Comparison of ENCODE assay signal across 8 cellular contexts in the genomic region with DNA sequence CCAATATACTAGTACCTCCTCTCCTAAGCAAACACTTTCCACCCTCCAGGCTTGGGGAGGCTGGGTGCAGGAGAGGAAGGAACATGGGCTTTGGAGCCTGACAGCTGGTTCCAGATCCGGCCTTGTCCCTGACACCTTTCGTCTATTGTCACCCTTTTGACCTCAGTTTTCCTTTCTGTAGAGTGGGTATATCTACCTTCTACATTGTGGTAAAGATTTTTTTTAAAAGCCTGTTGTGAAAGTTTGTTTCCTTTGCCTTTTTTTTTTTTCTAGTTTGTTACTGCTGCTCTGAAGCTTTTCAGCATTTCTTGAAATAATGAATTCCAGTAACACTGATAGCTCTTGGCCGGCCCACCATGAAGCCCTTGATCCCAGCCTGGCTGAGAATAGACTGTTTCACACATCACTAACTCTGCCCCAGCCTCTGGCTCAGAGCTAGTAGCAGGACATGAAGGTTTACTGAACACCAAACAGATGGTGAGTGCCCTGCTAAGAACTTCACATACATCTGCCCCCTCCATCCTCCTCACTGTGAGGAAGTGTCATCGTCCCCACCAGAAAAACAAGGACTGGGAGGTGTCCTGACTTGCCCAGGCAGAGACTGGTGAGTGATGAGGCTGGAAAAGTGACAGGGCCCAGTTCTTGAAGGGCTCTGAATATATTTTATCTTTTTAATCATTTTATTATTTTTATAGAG. TPM values are rescaled to one million over a fixed set of nuclear protein-coding genes. Genes with fewer than 3 reads are reported as not detected.
A peak's percentile ranks its signal among the peaks of the same experiment; 100 is the strongest.
DNase-seq lines count a peak whose midpoint lies in the region; ATAC-seq and TF ChIP-seq lines count a peak whose summit lies in the region.

No MANE protein-coding gene starts in this region.

- peak overlapping the region; percentile 80 to 95 (median 83) for H3K27ac Mint-ChIP-seq in IgD-negative memory B cell
- H3K27ac Mint-ChIP-seq in activated B cell treated with CpG ODN at 0.5 μM for 24 hours, result peak overlapping the region; percentile 89

- H3K36me3 Mint-ChIP-seq in IgD-negative memory B cell (no peaks in the 10 kb centered on the region), activated B cell treated with CpG ODN at 0.5 μM for 24 hours (ENCODE audit: low read depth) (no peaks in the 10 kb centered on the region)

- H3K9me3 Mint-ChIP-seq in IgD-negative memory B cell, result peaks cover 0 to 2% (median 0%) of the 10 kb centered on the region in 3 donors
- no peaks in the 10 kb centered on the region for H3K9me3 Mint-ChIP-seq in activated B cell treated with CpG ODN at 0.5 μM for 24 hours

- intact Hi-C loops in activated B cell treated with CpG ODN at 0.5 μM for 24 hours (cut with micrococcal nuclease), result no loop called here

- CTCF ChIA-PET in activated B cell treated with CpG ODN at 0.5 μM for 24 hours (lab: Charles Lee), result interaction anchor here (0.6 to 5.7 kb wide), 11 partner anchors 10 to 95 kb away, joined by 3 to 46 read pairs (median 7); a partner anchor contains a TSS

- H3K4me1 Mint-ChIP-seq in IgD-negative memory B cell, result peaks cover 63 to 87% (median 76%) of the 10 kb centered on the region in 3 donors
- H3K4me1 Mint-ChIP-seq in activated B cell treated with CpG ODN at 0.5 μM for 24 hours, result peaks cover 94% of the 10 kb centered on the region

- DNase-seq in DMS53 treated with DMSO at 0.1 percent for 48 hours (lab: John Stamatoyannopoulos, UW; ENCODE audit: unreplicated experiment) (peak; percentile 56), activated B cell treated with CpG ODN at 0.5 μM for 24 hours (no peak), myocyte (ENCODE audit: low read depth) (peak; percentile 26), NCI-H2029 treated with DMSO at 0.1 percent for 48 hours (lab: John Stamatoyannopoulos, UW) (no peak)
- no peak for DNase-seq in stimulated activated CD4-positive, alpha-beta T cell treated with anti-CD3 and anti-CD28 coated beads, Interleukin-1b, Interleukin-23, amount 100 ng/mL, for 48 hours

- H3K4me3 Mint-ChIP-seq in IgD-negative memory B cell, result peak overlapping the region; percentile 54 to 88 (median 72)
- H3K4me3 Mint-ChIP-seq in activated B cell treated with CpG ODN at 0.5 μM for 24 hours, result peak overlapping the region; percentile 74

- peaks cover 2% of the 10 kb centered on the region for H3K27me3 Mint-ChIP-seq in IgD-negative memory B cell
- H3K27me3 Mint-ChIP-seq in activated B cell treated with CpG ODN at 0.5 μM for 24 hours, result no peaks in the 10 kb centered on the region

- POLR2A ChIA-PET in activated B cell treated with CpG ODN at 0.5 μM for 24 hours (lab: Charles Lee), result interaction anchor here (1.0 to 20.5 kb wide), 16 partner anchors 9 to 248 kb away, joined by 4 to 1151 read pairs (median 16); a partner anchor contains a TSS

- no peak for TF ChIP-seq CTCF in activated B cell treated with CpG ODN at 0.5 μM for 24 hours (IDR thresholded peaks at IDR 0.05)

- ATAC-seq in activated B cell treated with CpG ODN at 0.5 μM for 24 hours (ENCODE audit: low read depth), result no peak
- no peak for ATAC-seq in HG03432 (IDR thresholded peaks at IDR 0.05; ENCODE audit: unreplicated experiment)
- ATAC-seq in HG02763 (IDR thresholded peaks at IDR 0.05; ENCODE audit: unreplicated experiment), result no peak

RNA-seq across cellular contexts. Expression of a gene that starts 33.1 kb away (rescaled TPM):
- polyA plus RNA-seq in IgD-negative memory B cell, result 74.0 TPM
- 195 and 205 TPM in 2 replicates for total RNA-seq in activated B cell treated with CpG ODN at 0.5 μM for 24 hours
- 13.5 and 21.1 TPM in 2 replicates for total RNA-seq in myocyte
- polyA plus RNA-seq in myocyte (2012), result 43.6 TPM

Comparison
In these comparisons a context has a peak if more than half of its experiments do, and no peak if none do; other contexts are left out.
1. DNase-seq: peak in DMS53 treated with DMSO at 0.1 percent for 48 hours (single experiment) and myocyte (single experiment); none in activated B cell treated with CpG ODN at 0.5 μM for 24 hours (single experiment), stimulated activated CD4-positive, alpha-beta T cell treated with anti-CD3 and anti-CD28 coated beads, Interleukin-1b, Interleukin-23, amount 100 ng/mL, for 48 hours (single experiment) and NCI-H2029 treated with DMSO at 0.1 percent for 48 hours (single experiment).